Comparison of ENCODE assay signal across 22 cellular contexts in the genomic region with DNA sequence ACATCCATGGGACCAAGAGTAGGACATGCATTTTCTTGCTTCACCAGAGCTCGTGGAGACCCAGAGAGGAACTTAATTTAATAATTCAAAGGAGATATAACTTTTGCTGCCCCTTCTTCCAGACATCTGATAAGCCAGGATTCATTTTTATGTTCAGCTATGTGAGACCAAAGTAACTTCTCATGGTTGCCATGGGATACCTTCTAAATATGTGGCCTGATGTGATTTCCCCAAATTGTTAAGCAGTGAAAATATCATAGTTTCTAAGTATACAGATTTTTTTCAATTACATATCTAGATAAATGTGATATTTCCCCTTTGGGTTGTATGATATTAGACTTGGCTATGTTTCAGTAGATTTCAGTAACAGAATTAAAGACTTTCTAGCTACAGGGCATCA.
A peak's percentile ranks its signal among the peaks of the same experiment; 100 is the strongest.
DNase-seq lines count a peak whose midpoint lies in the region; ATAC-seq, FAIRE-seq and TF ChIP-seq lines count a peak whose summit lies in the region.
"Had no signal": no experiment of that assay in that cellular context is flagged by ENCODE, and none has a peak within 500 bp of the region (broad histone marks: within the 10 kb centered on the region; RNA-seq: fewer than 3 reads in every experiment).

No MANE protein-coding gene starts in this region.

- DNase-seq in HepG2 (ENCODE audit: low spot score), result no peak
- no peak for DNase-seq in right lobe of liver
- peak; percentile 46 for DNase-seq in fibroblast of peridontal ligament (ENCODE audit: extremely low read depth)
- DNase-seq in trophoblast cell, result peak in 1 of 2 donors; percentile 19
- no peak for DNase-seq in effector memory CD4-positive, alpha-beta T cell
- DNase-seq: 8988T; CD4-positive, alpha-beta memory T cell; DMS153; MG63; NCI-H1417; NCI-H1694 treated with DMSO at 0.1 percent for 48 hours; NCI-H2081 treated with DMSO at 0.1 percent for 48 hours; NCI-H2171 treated with DMSO at 0.1 percent for 48 hours; NCI-H526; OCI-M1; Right ventricle myocardium superior had no signal

- FAIRE-seq in HepG2 (lab: Jason Lieb, UNC), result no peak
- FAIRE-seq: G401.6, GM12892, GM19239 had no signal

- H2BK120ac ChIP-seq in trophoblast cell (ENCODE audit: insufficient read depth, low read length, poor library complexity), result peak overlapping the region; percentile 85

- H3K4me2 ChIP-seq in HepG2 (ENCODE audit: low read depth, low read length), result no peak overlapping the region
- H3K4me2 ChIP-seq in trophoblast cell (ENCODE audit: low read length), result no peak overlapping the region
- H3K4me2 ChIP-seq: BLaER1 treated with 17β-estradiol and CSF1 and Interleukin-3, amounts not matched to agents 10 nM and 100 nM had no signal

- H2BK12ac ChIP-seq in trophoblast cell (ENCODE audit: low read length), result peak overlapping the region; percentile 88

- WGBS in HepG2 (ENCODE audit: low lambda C conversion rate), result 92% methylated on average over 1 of the region's 1 CpG
- 71% methylated on average over 1 of the region's 1 CpG for WGBS in right lobe of liver (ENCODE audit: insufficient coverage, low coverage, low lambda C conversion rate, missing lambda C conversion rate)
- no CpG with 5 or more reads among the region's 1 CpG for WGBS in trophoblast cell (ENCODE audit: extremely low coverage, insufficient coverage, insufficient read length)

- CTCF ChIA-PET in HepG2 (lab: Yijun Ruan, JAX; ENCODE audit: low intra/inter-chr PET ratio, low total read pairs), result no interaction called here

- no peak for TF ChIP-seq EP300 in HepG2 (IDR thresholded peaks at IDR 0.05; ENCODE audit: low read depth in 2 of 2, low read length in 2 of 2)
- no peak for TF ChIP-seq EP300 in HepG2 (CRISPR knock-in tag; IDR thresholded peaks at IDR 0.05; ENCODE audit: borderline replicate concordance)

- H3K79me2 ChIP-seq in HepG2 (ENCODE audit: insufficient read depth, low read length), result no peaks in the 10 kb centered on the region
- peaks cover 8% of the 10 kb centered on the region for H3K79me2 ChIP-seq in trophoblast cell (ENCODE audit: control insufficient read depth, insufficient read depth, low read length, poor library complexity)

- H4K20me1 ChIP-seq in HepG2 (ENCODE audit: insufficient read depth, low read length), result no peaks in the 10 kb centered on the region
- H4K20me1 ChIP-seq: BLaER1 treated with 17β-estradiol and CSF1 and Interleukin-3, amounts not matched to agents 10 nM and 100 nM had no signal

- no peak overlapping the region for H3K18ac ChIP-seq in trophoblast cell (ENCODE audit: low read length)

- BruUV-seq in HepG2 (replicated peaks; lab: Mats Ljungman, UMichigan), result no TSS peak

- TF ChIP-seq CTCF in HepG2 (CRISPR knock-in tag; IDR thresholded peaks at IDR 0.05), result no peak
- TF ChIP-seq CTCF in right lobe of liver (IDR thresholded peaks at IDR 0.05), result no peak

- H3K23ac ChIP-seq in trophoblast cell (ENCODE audit: low read length), result no peak overlapping the region

- H3K27me3 ChIP-seq in HepG2 (ENCODE audit: control insufficient read depth in 1 of 2, insufficient read depth in 2 of 2, low read length in 2 of 2) (no peaks in the 10 kb centered on the region), right lobe of liver (no peaks in the 10 kb centered on the region), trophoblast cell (ENCODE audit: insufficient read depth, low read length) (no peaks in the 10 kb centered on the region)
- H3K27me3 ChIP-seq in effector memory CD4-positive, alpha-beta T cell (replicated peaks; ENCODE audit: control insufficient read depth, insufficient read depth, low read length, poor library complexity, severe bottlenecking), result no peaks in the 10 kb centered on the region
- H3K27me3 ChIP-seq: BLaER1 treated with 17β-estradiol and CSF1 and Interleukin-3, amounts not matched to agents 10 nM and 100 nM; MG63 had no signal

- POLR2A ChIA-PET in HepG2 (lab: Yijun Ruan, JAX), result interaction anchor here (2.2 kb wide), 1 partner anchor 72 kb away, joined by 6 read pairs; no protein-coding TSS in a partner anchor

- intact Hi-C loops in HepG2 (cut with micrococcal nuclease; ENCODE audit: unreplicated experiment), result no loop called here
- intact Hi-C loops in right lobe of liver (cut with DNase I), result no loop called here

- ATAC-seq in HepG2 (no peak), right lobe of liver (no peak), GM18870 (IDR thresholded peaks at IDR 0.05; ENCODE audit: unreplicated experiment) (no peak), GM18511 (IDR thresholded peaks at IDR 0.05; ENCODE audit: unreplicated experiment) (no peak)

- H3K4me3 ChIP-seq in HepG2 (replicated peaks in 1 of 3; ENCODE audit: insufficient read depth in 1 of 3, low read depth in 2 of 3, low read length in 3 of 3) (no peak overlapping the region), right lobe of liver (no peak overlapping the region), trophoblast cell (ENCODE audit: low read depth, low read length) (no peak overlapping the region)
- no peak overlapping the region for H3K4me3 ChIP-seq in effector memory CD4-positive, alpha-beta T cell (ENCODE audit: insufficient read depth, low read depth, low read length, poor library complexity, severe bottlenecking)
- H3K4me3 ChIP-seq: BLaER1 treated with 17β-estradiol and CSF1 and Interleukin-3, amounts not matched to agents 10 nM and 100 nM; MG63 had no signal

- H3K79me1 ChIP-seq in trophoblast cell (ENCODE audit: low read length), result peaks cover 38% of the 10 kb centered on the region

- peak overlapping the region; percentile 79 for H2BK5ac ChIP-seq in trophoblast cell (ENCODE audit: low read depth, low read length, poor library complexity)

- peak overlapping the region; percentile 95 for H4K91ac ChIP-seq in trophoblast cell (ENCODE audit: low read depth, low read length)

- H3K4me1 ChIP-seq in HepG2 (ENCODE audit: insufficient read depth, low read length) (peaks cover 94% of the 10 kb centered on the region), right lobe of liver (no peaks in the 10 kb centered on the region), trophoblast cell (ENCODE audit: control insufficient read depth in 1 of 2, insufficient read depth in 2 of 2, low read length in 2 of 2) (peaks cover 18 to 29% of the 10 kb centered on the region in 2 experiments)
- H3K4me1 ChIP-seq in effector memory CD4-positive, alpha-beta T cell (ENCODE audit: control insufficient read depth, insufficient read depth, low read length, poor library complexity, severe bottlenecking), result no peaks in the 10 kb centered on the region

- H3K36me3 ChIP-seq in HepG2 (replicated peaks in 1 of 2; ENCODE audit: control insufficient read depth in 1 of 2, insufficient read depth in 2 of 2, low read length in 2 of 2) (no peaks in the 10 kb centered on the region), right lobe of liver (no peaks in the 10 kb centered on the region), trophoblast cell (ENCODE audit: control insufficient read depth in 1 of 2, insufficient read depth in 2 of 2, low read length in 2 of 2) (no peaks in the 10 kb centered on the region)
- no peaks in the 10 kb centered on the region for H3K36me3 ChIP-seq in effector memory CD4-positive, alpha-beta T cell (ENCODE audit: control insufficient read depth, insufficient read depth, low read length)
- H3K36me3 ChIP-seq: BLaER1 treated with 17β-estradiol and CSF1 and Interleukin-3, amounts not matched to agents 10 nM and 100 nM; MG63 had no signal

- H3K4ac ChIP-seq in trophoblast cell (ENCODE audit: low read depth, low read length), result no peak overlapping the region

- in situ Hi-C loops in HepG2 (cut with HindIII; ENCODE audit: extremely low pct_ligation_motif_present, low pct_unique_long_range_greater_than_20kb), result loop anchor here (10.0 kb wide), 1 partner anchor 293 kb away; no protein-coding TSS in a partner anchor

- no peak overlapping the region for H3K9ac ChIP-seq in HepG2 (ENCODE audit: insufficient read depth, low read depth, low read length)
- H3K9ac ChIP-seq in trophoblast cell (ENCODE audit: low read length), result no peak overlapping the region
- H3K9ac ChIP-seq: BLaER1 treated with 17β-estradiol and CSF1 and Interleukin-3, amounts not matched to agents 10 nM and 100 nM had no signal

- H4K8ac ChIP-seq in trophoblast cell (ENCODE audit: low read depth, low read length), result no peak overlapping the region

- H3K14ac ChIP-seq in trophoblast cell (ENCODE audit: low read length), result peak overlapping the region; percentile 83

- H3K27ac ChIP-seq in HepG2 (ENCODE audit: extremely low read length, insufficient read depth, low read length), result peak overlapping the region; percentile 90
- H3K27ac ChIP-seq in right lobe of liver, result no peak overlapping the region
- H3K27ac ChIP-seq in trophoblast cell (ENCODE audit: low read depth, low read length), result no peak overlapping the region
- no peak overlapping the region for H3K27ac ChIP-seq in effector memory CD4-positive, alpha-beta T cell (ENCODE audit: insufficient read depth, low read length, poor library complexity, severe bottlenecking)
- H3K27ac ChIP-seq: BLaER1 treated with 17β-estradiol and CSF1 and Interleukin-3, amounts not matched to agents 10 nM and 100 nM had no signal

- H4K12ac ChIP-seq in trophoblast cell (ENCODE audit: low read depth, low read length), result no peak overlapping the region

- no peak for TF ChIP-seq POLR2A in HepG2 (IDR thresholded peaks at IDR 0.05; ENCODE audit: insufficient read depth in 1 of 2, low read depth in 2 of 2, low read length in 2 of 2)
- no peak for TF ChIP-seq POLR2A in right lobe of liver (IDR thresholded peaks at IDR 0.05)

- no peak overlapping the region for H2AFZ ChIP-seq in HepG2 (ENCODE audit: low read length)
- H2AFZ ChIP-seq in trophoblast cell (ENCODE audit: insufficient read depth, low read length, poor library complexity), result no peak overlapping the region

- H3K9me3 ChIP-seq in HepG2 (ENCODE audit: low read length) (no peaks in the 10 kb centered on the region), right lobe of liver (no peaks in the 10 kb centered on the region), trophoblast cell (ENCODE audit: insufficient read depth, low read depth, low read length) (no peaks in the 10 kb centered on the region)
- no peaks in the 10 kb centered on the region for H3K9me3 ChIP-seq in effector memory CD4-positive, alpha-beta T cell (ENCODE audit: control insufficient read depth, low read length)
- H3K9me3 ChIP-seq: MG63 had no signal

- TF ChIP-seq RAD21 in HepG2 (CRISPR knock-in tag; IDR thresholded peaks at IDR 0.05), result no peak

- no peak overlapping the region for H2AK5ac ChIP-seq in trophoblast cell (ENCODE audit: low read length)

TF ChIP-seq in HepG2, 621 proteins besides CTCF, POLR2A, EP300 and RAD21 (continues in another document):
- TF ChIP-seq MED8 (CRISPR knock-in tag; IDR thresholded peaks at IDR 0.05; ENCODE audit: insufficient replicate concordance) (no peak), ZNF703 (CRISPR knock-in tag; IDR thresholded peaks at IDR 0.05; ENCODE audit: borderline replicate concordance) (no peak), ZSCAN20 (CRISPR knock-in tag; IDR thresholded peaks at IDR 0.05; ENCODE audit: borderline replicate concordance) (no peak), ZSCAN12 (CRISPR knock-in tag; IDR thresholded peaks at IDR 0.05) (no peak), AHR (CRISPR knock-in tag; IDR thresholded peaks at IDR 0.05) (no peak), MZF1 (CRISPR knock-in tag; IDR thresholded peaks at IDR 0.05; ENCODE audit: borderline replicate concordance) (no peak)
